ENCODE assay signal across 12 cellular contexts in genomic region chr9:82418334-82418733, GRCh38.
"Had no signal": no experiment of that assay in that cellular context is flagged by ENCODE, and none has a peak within 500 bp of the region (broad histone marks: within the 10 kb centered on the region; RNA-seq: fewer than 3 reads in every experiment).

No MANE protein-coding gene starts in this region.

- H3K9me3 ChIP-seq: adrenal gland, suprapubic skin had no signal

- H3K27ac ChIP-seq: adrenal gland, psoas muscle, suprapubic skin had no signal

- ATAC-seq: psoas muscle; stimulated activated naive CD8-positive, alpha-beta T cell treated with anti-CD3 and anti-CD28 coated beads, Interleukin-15, Interleukin-2, amounts not matched to agents 100 U/mL and 50 U/mL, for 24 hours; T-helper 17 cell had no signal

- DNase-seq: activated CD4-positive, alpha-beta T cell treated with anti-CD3 and anti-CD28 coated beads, Interleukin-2, amount 50 U/mL, for 1 hour; activated naive CD4-positive, alpha-beta T cell treated with anti-CD3 and anti-CD28 coated beads, Interleukin-2, amount 10 ng/mL, durations not matched to agents 7 days and 5 days; adrenal gland; cerebellar nuclear complex; dermis blood vessel endothelial cell; erythroblast; occipital lobe; psoas muscle; stimulated activated CD4-positive, alpha-beta T cell treated with anti-CD3 and anti-CD28 coated beads, Interleukin-2, amount 100 ng/mL, for 48 hours; stimulated activated naive CD8-positive, alpha-beta T cell treated with anti-CD3 and anti-CD28 coated beads, Interleukin-15, Interleukin-2, amounts not matched to agents 100 U/mL and 50 U/mL, for 24 hours; T-helper 17 cell had no signal

- H3K36me3 ChIP-seq: adrenal gland, suprapubic skin had no signal

- H3K27me3 ChIP-seq: adrenal gland, suprapubic skin had no signal

- H3K4me1 ChIP-seq: adrenal gland, psoas muscle, suprapubic skin had no signal

- H3K4me3 ChIP-seq: adrenal gland, psoas muscle, suprapubic skin had no signal
